In genomic region chr4:16729361-16729760, GRCh38 we compare ENCODE assay signal across 22 cellular contexts.
"Had no signal": no experiment of that assay in that cellular context is flagged by ENCODE, and none has a peak within 500 bp of the region (broad histone marks: within the 10 kb centered on the region; RNA-seq: fewer than 3 reads in every experiment).

No MANE protein-coding gene starts in this region.

- H3K4me2 ChIP-seq: smooth muscle cell had no signal

- ATAC-seq: activated naive CD4-positive, alpha-beta T cell treated with anti-CD3 and anti-CD28 coated beads, Interleukin-2, amount 50 U/mL, for 72 hours; activated T-helper 17 cell treated with anti-CD3 and anti-CD28 coated beads, Interleukin-2, amount 50 U/mL, for 72 hours; gastroesophageal sphincter; heart left ventricle; left cardiac atrium; natural killer cell treated with Interleukin-12 subunit alpha and Interleukin-12 subunit beta and Interleukin-15 and Interleukin-18, amount 100 ng/mL, for 72 hours; stimulated activated memory B cell treated with anti-CD40 and anti-IgM and Interleukin-4, amounts not matched to agents 10 μg/mL and 1 μg/mL and 100 μg/mL, for 72 hours; T-cell had no signal

- H3K36me3 ChIP-seq: esophagus squamous epithelium, gastroesophageal sphincter, sigmoid colon had no signal

- H3K27ac ChIP-seq: esophagus squamous epithelium, gastroesophageal sphincter, sigmoid colon had no signal

- H3K4me1 Mint-ChIP-seq: activated T-helper 17 cell treated with anti-CD3 and anti-CD28 coated beads, Interleukin-2, amount 50 U/mL, for 72 hours; central memory CD8-positive, alpha-beta T cell; memory B cell; stimulated activated memory B cell treated with anti-CD40 and anti-IgM and Interleukin-4, amounts not matched to agents 10 μg/mL and 1 μg/mL and 100 μg/mL, for 72 hours; T-cell had no signal

- H3K36me3 Mint-ChIP-seq: activated naive CD4-positive, alpha-beta T cell treated with anti-CD3 and anti-CD28 coated beads, Interleukin-2, amount 50 U/mL, for 72 hours; memory B cell; natural killer cell treated with Interleukin-12 subunit alpha and Interleukin-12 subunit beta and Interleukin-15 and Interleukin-18, amount 100 ng/mL, for 72 hours; stimulated activated memory B cell treated with anti-CD40 and anti-IgM and Interleukin-4, amounts not matched to agents 10 μg/mL and 1 μg/mL and 100 μg/mL, for 72 hours; T-cell had no signal

- DNase-seq: activated CD8-positive, alpha-beta memory T cell treated with anti-CD3 and anti-CD28 coated beads for 24 hours; activated CD8-positive, alpha-beta memory T cell treated with anti-CD3 and anti-CD28 coated beads, Interleukin-2, amount 50 U/mL, for 4 hours; activated T-cell treated with anti-CD3 and anti-CD28 coated beads, Interleukin-2, amount 50 U/mL, for 24 hours; aorta; effector memory CD4-positive, alpha-beta T cell; esophagus squamous epithelium; heart left ventricle; islet precursor cell; left cardiac atrium; sigmoid colon; stimulated activated CD4-positive, alpha-beta T cell treated with anti-CD3 and anti-CD28 coated beads, Interleukin-15, amount 100 ng/mL, for 24 hours; T-cell; testis; trophoblast cell had no signal

- H3K27ac Mint-ChIP-seq: activated naive CD4-positive, alpha-beta T cell treated with anti-CD3 and anti-CD28 coated beads, Interleukin-2, amount 50 U/mL, for 72 hours; activated T-cell treated with anti-CD3 and anti-CD28 coated beads, Interleukin-2, amount 50 U/mL, for 24 hours; activated T-helper 17 cell treated with anti-CD3 and anti-CD28 coated beads, Interleukin-2, amount 50 U/mL, for 72 hours; memory B cell; natural killer cell treated with Interleukin-12 subunit alpha and Interleukin-12 subunit beta and Interleukin-15 and Interleukin-18, amount 100 ng/mL, for 72 hours; stimulated activated memory B cell treated with anti-CD40 and anti-IgM and Interleukin-4, amounts not matched to agents 10 μg/mL and 1 μg/mL and 100 μg/mL, for 72 hours; T-cell had no signal

- H3K4me3 ChIP-seq: esophagus squamous epithelium, gastroesophageal sphincter, heart left ventricle, sigmoid colon, smooth muscle cell, testis had no signal

- H3K4me3 Mint-ChIP-seq: activated T-cell treated with anti-CD3 and anti-CD28 coated beads, Interleukin-2, amount 50 U/mL, for 24 hours; activated T-helper 17 cell treated with anti-CD3 and anti-CD28 coated beads, Interleukin-2, amount 50 U/mL, for 72 hours; central memory CD8-positive, alpha-beta T cell; memory B cell; natural killer cell treated with Interleukin-12 subunit alpha and Interleukin-12 subunit beta and Interleukin-15 and Interleukin-18, amount 100 ng/mL, for 72 hours; stimulated activated memory B cell treated with anti-CD40 and anti-IgM and Interleukin-4, amounts not matched to agents 10 μg/mL and 1 μg/mL and 100 μg/mL, for 72 hours; T-cell had no signal

- H3K9me3 ChIP-seq: esophagus squamous epithelium, testis had no signal

- H3K27me3 Mint-ChIP-seq: memory B cell; stimulated activated memory B cell treated with anti-CD40 and anti-IgM and Interleukin-4, amounts not matched to agents 10 μg/mL and 1 μg/mL and 100 μg/mL, for 72 hours had no signal

- H3K27me3 ChIP-seq: gastroesophageal sphincter, heart left ventricle, sigmoid colon, testis had no signal

- H3K4me1 ChIP-seq: gastroesophageal sphincter, sigmoid colon, testis had no signal
